8 cellular contexts compared by ENCODE assay signal in the genomic region with DNA sequence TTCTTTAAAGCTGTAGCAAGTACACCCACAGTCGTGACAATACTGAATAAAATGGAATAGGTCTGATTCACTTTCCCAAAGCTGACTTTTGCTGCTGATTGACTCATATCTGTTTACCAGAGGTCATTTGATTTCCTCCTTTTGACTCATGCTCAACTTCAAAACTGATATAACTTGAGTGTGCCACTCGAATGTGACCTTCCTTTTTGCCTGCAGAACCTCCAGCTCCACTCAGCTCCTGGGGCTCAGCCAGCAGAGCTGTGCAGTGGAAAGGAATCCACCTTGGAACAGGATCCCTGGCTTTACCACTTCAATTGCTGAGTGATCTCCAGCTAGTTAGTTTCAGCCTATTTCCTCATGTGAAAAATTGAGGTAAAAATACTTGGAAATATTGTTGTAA.
DNase-seq lines count a peak whose midpoint lies in the region; ATAC-seq and TF ChIP-seq lines count a peak whose summit lies in the region.

No MANE protein-coding gene starts in this region.

- no peak for TF ChIP-seq CTCF in fibroblast of the aortic adventitia (IDR thresholded peaks at IDR 0.05; ENCODE audit: insufficient read depth, low read length)

- no peak overlapping the region for H3K4me3 ChIP-seq in fibroblast of the aortic adventitia (ENCODE audit: low read depth, low read length)

- peak; percentile 83 for ATAC-seq in GM18502 (IDR thresholded peaks at IDR 0.05; ENCODE audit: poor library complexity, unreplicated experiment)
- ATAC-seq in GM21786 (IDR thresholded peaks at IDR 0.05; ENCODE audit: unreplicated experiment), result peak; percentile 59

- DNase-seq in NCI-H2029 (lab: John Stamatoyannopoulos, UW), result peak; percentile 72
- DNase-seq in fibroblast of the aortic adventitia (ENCODE audit: low read depth), result peak; percentile 86
- DNase-seq in mesenteric fat pad (ENCODE audit: low spot score), result no peak
- DNase-seq in effector CD4-positive, alpha-beta T cell, result no peak
- DNase-seq in RPMI8226, result no peak
- no peak for DNase-seq in activated effector memory CD4-positive, alpha-beta T cell treated with anti-CD3 and anti-CD28 coated beads, Interleukin-2, amount 50 U/mL, for 16 hours

Comparison
In these comparisons a context has a peak if more than half of its experiments do, and no peak if none do; other contexts are left out.
1. DNase-seq: peak in NCI-H2029 (single experiment) and fibroblast of the aortic adventitia (single experiment); none in mesenteric fat pad (single experiment), effector CD4-positive, alpha-beta T cell (single experiment), RPMI8226 (single experiment) and activated effector memory CD4-positive, alpha-beta T cell treated with anti-CD3 and anti-CD28 coated beads, Interleukin-2, amount 50 U/mL, for 16 hours (single experiment).